In genomic region chrX:85941275-85941674, GRCh38 we compare ENCODE assay signal across 21 cellular contexts.
"Had no signal": no experiment of that assay in that cellular context is flagged by ENCODE, and none has a peak within 500 bp of the region (broad histone marks: within the 10 kb centered on the region; RNA-seq: fewer than 3 reads in every experiment).

No MANE protein-coding gene starts in this region.

- H2AFZ ChIP-seq: parathyroid adenoma had no signal

- H3K27ac Mint-ChIP-seq: endodermal cell; immature natural killer cell; naive B cell; nephron; stimulated activated memory B cell treated with anti-CD40 and anti-IgM and Interleukin-4, amounts not matched to agents 10 μg/mL and 1 μg/mL and 100 μg/mL, for 72 hours; stimulated activated naive CD8-positive, alpha-beta T cell treated with anti-CD3 and anti-CD28 coated beads, Interleukin-15, Interleukin-2, amounts not matched to agents 100 ng/mL and 50 ng/mL, for 24 hours had no signal

- DNase-seq: colonic mucosa; effector CD4-positive, alpha-beta T cell; endodermal cell; immature natural killer cell; kidney; mesendoderm; naive B cell; retina; right lobe of liver; stimulated activated CD4-positive, alpha-beta T cell treated with anti-CD3 and anti-CD28 coated beads, Interleukin-15, amount 100 ng/mL, for 24 hours; stimulated activated CD4-positive, alpha-beta T cell treated with anti-CD3 and anti-CD28 coated beads, Interleukin-1b, Interleukin-23, amount 100 ng/mL, for 48 hours; stimulated activated CD4-positive, alpha-beta T cell treated with anti-CD3 and anti-CD28 coated beads, Interleukin-4, amount 100 ng/mL, for 24 hours; tibial artery; upper lobe of left lung; uterus had no signal

- FAIRE-seq: kidney had no signal

- H3K36me3 ChIP-seq: colonic mucosa, prostate gland, right lobe of liver had no signal

- H3K9me3 ChIP-seq: colonic mucosa, prostate gland, right lobe of liver had no signal

- ATAC-seq: esophagus mucosa; right lobe of liver; stimulated activated memory B cell treated with anti-CD40 and anti-IgM and Interleukin-4, amounts not matched to agents 10 μg/mL and 1 μg/mL and 100 μg/mL, for 72 hours had no signal

- H3K4me3 ChIP-seq: colonic mucosa, prostate gland, right lobe of liver, tibial artery, upper lobe of left lung, uterus had no signal

- H3K27me3 ChIP-seq: colonic mucosa, right lobe of liver, tibial artery, upper lobe of left lung, uterus had no signal

- H3K27ac ChIP-seq: colonic mucosa, parathyroid adenoma, prostate gland, right lobe of liver, tibial artery, upper lobe of left lung, uterus had no signal

- H3K79me2 ChIP-seq: parathyroid adenoma had no signal

- H3K9ac ChIP-seq: parathyroid adenoma had no signal

- H3K4me1 ChIP-seq: colonic mucosa, parathyroid adenoma, prostate gland, right lobe of liver, tibial artery, upper lobe of left lung, uterus had no signal

- H3K27me3 Mint-ChIP-seq: naive B cell; stimulated activated memory B cell treated with anti-CD40 and anti-IgM and Interleukin-4, amounts not matched to agents 10 μg/mL and 1 μg/mL and 100 μg/mL, for 72 hours; stimulated activated naive CD8-positive, alpha-beta T cell treated with anti-CD3 and anti-CD28 coated beads, Interleukin-15, Interleukin-2, amounts not matched to agents 100 ng/mL and 50 ng/mL, for 24 hours had no signal

- H3K4me1 Mint-ChIP-seq: endodermal cell, immature natural killer cell, nephron had no signal

- H3K4me3 Mint-ChIP-seq: endodermal cell; immature natural killer cell; naive B cell; nephron; stimulated activated memory B cell treated with anti-CD40 and anti-IgM and Interleukin-4, amounts not matched to agents 10 μg/mL and 1 μg/mL and 100 μg/mL, for 72 hours; stimulated activated naive CD8-positive, alpha-beta T cell treated with anti-CD3 and anti-CD28 coated beads, Interleukin-15, Interleukin-2, amounts not matched to agents 100 ng/mL and 50 ng/mL, for 24 hours had no signal
